Comparison of ENCODE assay signal across 18 cellular contexts in genomic region chr10:667602-668143, GRCh38.
"Had no signal": no experiment of that assay in that cellular context is flagged by ENCODE, and none has a peak within 500 bp of the region (broad histone marks: within the 10 kb centered on the region; RNA-seq: fewer than 3 reads in every experiment).

No MANE protein-coding gene starts in this region.

- ATAC-seq: activated CD4-positive, CD25-positive, alpha-beta regulatory T cell treated with anti-CD3 and anti-CD28 coated beads, Interleukin-2, amount 50 U/mL, for 24 hours; activated T-cell treated with anti-CD3 and anti-CD28 coated beads, Interleukin-2, amount 50 U/mL, for 4 hours; esophagus mucosa; heart right ventricle; mucosa of descending colon had no signal

- DNase-seq: activated CD4-positive, alpha-beta T cell treated with anti-CD3 and anti-CD28 coated beads, Interleukin-2, amount 10 ng/mL, durations not matched to agents 7 days and 5 days; activated CD8-positive, alpha-beta memory T cell treated with anti-CD3 and anti-CD28 coated beads, Interleukin-2, amount 50 U/mL, for 4 hours; activated naive CD4-positive, alpha-beta T cell treated with anti-CD3 and anti-CD28 coated beads for 36 hours; activated T-cell treated with anti-CD3 and anti-CD28 coated beads, Interleukin-2, amount 50 U/mL, for 4 hours; brain microvascular endothelial cell; cortex of kidney; effector CD4-positive, alpha-beta T cell; heart right ventricle; naive B cell; stimulated activated CD4-positive, alpha-beta T cell treated with anti-CD3 and anti-CD28 coated beads, Interleukin-15, amount 100 ng/mL, for 24 hours; stimulated activated CD4-positive, alpha-beta T cell treated with anti-CD3 and anti-CD28 coated beads, Interleukin-2, amount 100 ng/mL, for 48 hours; testis had no signal

- H3K27me3 ChIP-seq: brain microvascular endothelial cell, heart right ventricle, right atrium auricular region, testis, upper lobe of left lung had no signal

- H3K27ac ChIP-seq: brain microvascular endothelial cell, heart right ventricle, right atrium auricular region, skin epidermis, testis, upper lobe of left lung had no signal

- H3K36me3 ChIP-seq: brain microvascular endothelial cell, heart right ventricle, right atrium auricular region, upper lobe of left lung had no signal

- H3K4me3 ChIP-seq: heart right ventricle, mucosa of descending colon, right atrium auricular region, skin epidermis, testis, upper lobe of left lung had no signal
